In the genomic region with DNA sequence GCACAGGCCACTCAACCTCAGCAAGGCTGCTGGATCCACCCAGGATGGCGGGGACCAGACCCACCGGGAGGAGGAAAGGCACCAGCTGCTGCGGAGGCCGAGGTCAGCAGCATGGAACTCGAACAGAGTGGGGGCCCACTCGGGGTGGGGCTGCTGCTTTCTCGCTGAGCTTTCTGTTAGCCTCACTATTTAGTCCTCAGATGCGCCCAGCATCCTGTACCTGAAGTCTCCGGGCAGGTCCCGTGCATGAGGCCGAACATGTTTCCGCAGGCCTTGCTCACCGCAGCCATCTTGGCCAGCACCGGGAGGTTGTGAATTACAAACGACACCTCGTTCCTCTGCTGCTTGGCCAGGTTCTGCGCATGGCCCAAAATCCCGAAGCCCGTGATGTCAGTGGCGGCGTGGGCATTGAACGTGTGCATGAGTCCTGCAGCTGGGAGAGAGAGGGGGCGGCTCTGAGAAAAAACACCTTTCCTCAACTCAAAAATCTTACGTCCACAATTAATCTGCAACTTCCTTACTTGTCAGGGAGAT, we compare ENCODE assay signal across 30 cellular contexts.
"Had no signal": no experiment of that assay in that cellular context is flagged by ENCODE, and none has a peak within 500 bp of the region (broad histone marks: within the 10 kb centered on the region; RNA-seq: fewer than 3 reads in every experiment).

No MANE protein-coding gene starts in this region.

- H3K27me3 ChIP-seq: brain microvascular endothelial cell, dorsolateral prefrontal cortex had no signal

- FAIRE-seq: astrocyte, bronchial epithelial cell, frontal cortex had no signal

- DNase-seq: activated CD4-positive, alpha-beta memory T cell treated with anti-CD3 and anti-CD28 coated beads for 36 hours; activated CD4-positive, alpha-beta T cell treated with anti-CD3 and anti-CD28 coated beads for 36 hours; activated CD4-positive, alpha-beta T cell treated with anti-CD3 and anti-CD28 coated beads, Interleukin-2, amount 10 ng/mL, durations not matched to agents 24 days and 14 days; activated CD4-positive, CD25-positive, alpha-beta regulatory T cell; activated CD4-positive, CD25-positive, alpha-beta regulatory T cell treated with anti-CD3 and anti-CD28 coated beads, Interleukin-2, amount 50 U/mL, for 72 hours; activated CD8-positive, alpha-beta memory T cell treated with anti-CD3 and anti-CD28 coated beads, Interleukin-2, amount 10 ng/mL, durations not matched to agents 7 days and 5 days; activated CD8-positive, alpha-beta memory T cell treated with anti-CD3 and anti-CD28 coated beads, Interleukin-2, amount 50 U/mL, for 4 hours; activated CD8-positive, alpha-beta T cell treated with anti-CD3 and anti-CD28 coated beads, Interleukin-2, amount 10 ng/mL, durations not matched to agents 7 days and 5 days; activated effector memory CD4-positive, alpha-beta T cell treated with Interleukin-2 at 50 U/mL for 16 hours; activated naive CD4-positive, alpha-beta T cell; activated naive CD4-positive, alpha-beta T cell treated with anti-CD3 and anti-CD28 coated beads, Interleukin-2, amount 10 ng/mL, durations not matched to agents 7 days and 5 days; activated naive CD8-positive, alpha-beta T cell treated with anti-CD3 and anti-CD28 coated beads, Interleukin-2, amount 10 ng/mL, durations not matched to agents 7 days and 5 days; activated T-cell treated with anti-CD3 and anti-CD28 coated beads, Interleukin-2, amount 50 U/mL, for 24 hours; brain microvascular endothelial cell; dorsolateral prefrontal cortex; effector memory CD4-positive, alpha-beta T cell; endodermal cell; foreskin fibroblast; head of caudate nucleus; T-helper 1 cell; T-helper 17 cell; T1000; WERI-Rb-1 had no signal

- H3K27ac ChIP-seq: brain microvascular endothelial cell, coronary artery, dorsolateral prefrontal cortex, WERI-Rb-1 had no signal

- ATAC-seq: activated CD4-positive, alpha-beta T cell treated with anti-CD3 and anti-CD28 coated beads for 36 hours; activated CD8-positive, alpha-beta memory T cell treated with anti-CD3 and anti-CD28 coated beads, Interleukin-2, amount 10 ng/mL, durations not matched to agents 7 days and 5 days; activated CD8-positive, alpha-beta T cell treated with anti-CD3 and anti-CD28 coated beads, Interleukin-2, amount 10 ng/mL, durations not matched to agents 7 days and 5 days; activated naive CD4-positive, alpha-beta T cell treated with anti-CD3 and anti-CD28 coated beads, Interleukin-2, amount 50 U/mL, for 72 hours; activated T-helper 17 cell treated with anti-CD3 and anti-CD28 coated beads, Interleukin-2, amount 50 U/mL, for 72 hours; esophagus mucosa; T-helper 17 cell had no signal

- H3K4me3 ChIP-seq: coronary artery, dorsolateral prefrontal cortex had no signal
